ENCODE assay signal across 8 cellular contexts in the genomic region with DNA sequence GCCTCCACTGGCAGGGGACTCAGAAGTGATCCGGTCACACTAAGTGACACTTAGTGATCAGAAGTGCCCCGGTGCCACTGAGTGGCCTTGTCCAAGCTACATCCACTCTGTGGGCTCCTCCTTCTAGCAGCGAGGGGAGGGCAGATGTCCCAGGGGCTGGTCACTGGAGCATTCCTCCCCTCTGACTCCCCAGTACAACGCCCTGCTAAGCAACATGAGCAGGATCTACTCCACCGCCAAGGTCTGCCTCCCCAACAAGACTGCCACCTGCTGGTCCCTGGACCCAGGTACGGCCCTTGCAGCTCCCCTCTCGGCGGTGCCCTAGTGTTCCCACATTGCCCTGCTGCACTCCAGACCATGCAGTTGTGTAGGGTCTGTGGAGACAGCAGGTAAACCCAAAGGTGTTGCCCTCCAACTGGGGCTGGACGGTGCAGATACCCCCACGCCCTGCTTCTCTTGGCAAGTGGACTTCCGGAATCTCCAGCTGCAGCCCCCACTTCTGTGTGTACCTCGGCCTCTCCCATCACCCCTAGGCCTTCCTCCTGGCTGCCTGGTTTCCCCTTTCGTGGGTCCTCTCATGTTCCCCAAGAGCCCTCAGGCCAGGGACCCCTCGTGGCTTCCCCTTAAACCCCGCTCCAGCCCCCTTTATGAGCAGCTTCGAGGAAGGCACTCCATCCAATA. TPM values are rescaled to one million over a fixed set of nuclear protein-coding genes. Genes with fewer than 3 reads are reported as not detected.
A peak's percentile ranks its signal among the peaks of the same experiment; 100 is the strongest.
DNase-seq lines count a peak whose midpoint lies in the region; ATAC-seq and TF ChIP-seq lines count a peak whose summit lies in the region.

No MANE protein-coding gene starts in this region.

- peaks cover 5 to 51% (median 26%) of the 10 kb centered on the region in 5 donors for H3K27me3 Mint-ChIP-seq in naive thymus-derived CD8-positive, alpha-beta T cell

- H3K4me1 ChIP-seq in OCI-LY3 (ENCODE audit: low read length) (peaks cover 24% of the 10 kb centered on the region), esophagus muscularis mucosa (peaks cover 33 to 47% (median 42%) of the 10 kb centered on the region in 4 donors)

- peak overlapping the region in 9 of 10 donors; percentile 6 to 59 (median 39) for H3K4me3 Mint-ChIP-seq in naive thymus-derived CD8-positive, alpha-beta T cell
- H3K4me3 Mint-ChIP-seq in stimulated activated effector memory CD8-positive, alpha-beta T cell treated with anti-CD3 and anti-CD28 coated beads, Interleukin-12 subunit alpha, Interleukin-12 subunit beta, amount 100 ng/mL, for 72 hours, result peak overlapping the region; percentile 76

- H3K9me3 ChIP-seq in OCI-LY3 (ENCODE audit: insufficient read depth, low read length) (no peaks in the 10 kb centered on the region), esophagus muscularis mucosa (no peaks in the 10 kb centered on the region)

- H3K9me3 Mint-ChIP-seq in naive thymus-derived CD8-positive, alpha-beta T cell, result no peaks in the 10 kb centered on the region
- no peaks in the 10 kb centered on the region for H3K9me3 Mint-ChIP-seq in stimulated activated effector memory CD8-positive, alpha-beta T cell treated with anti-CD3 and anti-CD28 coated beads, Interleukin-12 subunit alpha, Interleukin-12 subunit beta, amount 100 ng/mL, for 72 hours

- H3K27me3 ChIP-seq in OCI-LY3 (ENCODE audit: low read depth, low read length) (peaks cover 22% of the 10 kb centered on the region), esophagus muscularis mucosa (peaks cover 0 to 72% (median 22%) of the 10 kb centered on the region in 4 donors)

- H3K4me3 ChIP-seq in AG04449 (ENCODE audit: low read depth, low read length) (peak overlapping the region; percentile 8; the same call in 1 of the 2 replicates), OCI-LY3 (ENCODE audit: low read length) (peak overlapping the region; percentile 11; the same call in 1 of the 2 replicates), esophagus muscularis mucosa (no peak overlapping the region)

- DNase-seq in AG04449 (ENCODE audit: low read depth, low spot score), result peak; percentile 65
- DNase-seq in HK-2 (ENCODE audit: unreplicated experiment), result peak; percentile 85
- peak; percentile 62 for DNase-seq in activated T-cell treated with anti-CD3 and anti-CD28 coated beads for 1 hour (ENCODE audit: low read depth)
- DNase-seq in esophagus muscularis mucosa (ENCODE audit: extremely low spot score), result no peak
- DNase-seq in naive thymus-derived CD8-positive, alpha-beta T cell, result peak; percentile 48 to 84 (median 66)
- peak; percentile 56 to 86 for DNase-seq in stimulated activated effector memory CD8-positive, alpha-beta T cell treated with anti-CD3 and anti-CD28 coated beads, Interleukin-12 subunit alpha, Interleukin-12 subunit beta, amount 100 ng/mL, for 72 hours (ENCODE audit: low spot score in 2 of 2)

- no peak for TF ChIP-seq POLR2A in esophagus muscularis mucosa (IDR thresholded peaks at IDR 0.05; ENCODE audit: low read depth)

- H3K27ac Mint-ChIP-seq in naive thymus-derived CD8-positive, alpha-beta T cell, result peak overlapping the region in 1 of 10 donors; percentile 20
- H3K27ac Mint-ChIP-seq in stimulated activated effector memory CD8-positive, alpha-beta T cell treated with anti-CD3 and anti-CD28 coated beads, Interleukin-12 subunit alpha, Interleukin-12 subunit beta, amount 100 ng/mL, for 72 hours, result no peak overlapping the region

- intact Hi-C loops in esophagus muscularis mucosa (cut with DNase I), result loop anchor here (5.0 kb wide), 1 partner anchor 42 kb away; no protein-coding TSS in a partner anchor

- H3K79me2 ChIP-seq in OCI-LY3 (ENCODE audit: low read length), result no peaks in the 10 kb centered on the region

- H3K4me1 Mint-ChIP-seq in naive thymus-derived CD8-positive, alpha-beta T cell, result peaks cover 10 to 18% (median 14%) of the 10 kb centered on the region in 4 donors
- peaks cover 25% of the 10 kb centered on the region for H3K4me1 Mint-ChIP-seq in stimulated activated effector memory CD8-positive, alpha-beta T cell treated with anti-CD3 and anti-CD28 coated beads, Interleukin-12 subunit alpha, Interleukin-12 subunit beta, amount 100 ng/mL, for 72 hours

- CTCF ChIA-PET in AG04449 (lab: Yijun Ruan, JAX), result interaction anchor here (0.8 to 7.8 kb wide), 30 partner anchors 9 to 397 kb away, joined by 3 to 251 read pairs (median 5); no protein-coding TSS in a partner anchor

- POLR2A ChIA-PET in AG04449 (lab: Yijun Ruan, JAX), result interaction anchor here (0.8 to 1.0 kb wide), 3 partner anchors 18 to 53 kb away, joined by 3 read pairs; no protein-coding TSS in a partner anchor
- POLR2A ChIA-PET in naive thymus-derived CD8-positive, alpha-beta T cell (lab: Charles Lee), result interaction anchor here (0.5 to 1.6 kb wide), 6 partner anchors 33 to 352 kb away, joined by 3 to 12 read pairs (median 3); partner anchors contain the start of gene CYB561

- no peaks in the 10 kb centered on the region for H3K36me3 ChIP-seq in OCI-LY3 (replicated peaks; ENCODE audit: low read depth, low read length)
- H3K36me3 ChIP-seq in esophagus muscularis mucosa, result peaks cover 0 to 5% (median 0%) of the 10 kb centered on the region in 4 donors

- no peak overlapping the region for H3K9ac ChIP-seq in OCI-LY3 (ENCODE audit: low read length)

- H3K36me3 Mint-ChIP-seq in naive thymus-derived CD8-positive, alpha-beta T cell, result no peaks in the 10 kb centered on the region
- no peaks in the 10 kb centered on the region for H3K36me3 Mint-ChIP-seq in stimulated activated effector memory CD8-positive, alpha-beta T cell treated with anti-CD3 and anti-CD28 coated beads, Interleukin-12 subunit alpha, Interleukin-12 subunit beta, amount 100 ng/mL, for 72 hours

- TF ChIP-seq CTCF in AG04449 (IDR thresholded peaks at IDR 0.05; ENCODE audit: insufficient read depth, low read length, missing control alignments) (peak; percentile 99), OCI-LY3 (IDR thresholded peaks at IDR 0.05; ENCODE audit: low read depth, low read length) (peak; percentile 87), esophagus muscularis mucosa (IDR thresholded peaks at IDR 0.05) (peak; percentile 53 to 66 (median 53))

- peak; percentile 63 for ATAC-seq in GM18519 (IDR thresholded peaks at IDR 0.05; ENCODE audit: low FRiP score, unreplicated experiment)
- ATAC-seq in naive thymus-derived CD8-positive, alpha-beta T cell, result peak; percentile 75 to 85
- peak; percentile 87 for ATAC-seq in stimulated activated effector memory CD8-positive, alpha-beta T cell treated with anti-CD3 and anti-CD28 coated beads, Interleukin-12 subunit alpha, Interleukin-12 subunit beta, amount 100 ng/mL, for 72 hours

- H3K4me2 ChIP-seq in OCI-LY3 (ENCODE audit: low read length), result peak overlapping the region; percentile 49

- H4K20me1 ChIP-seq in OCI-LY3 (ENCODE audit: insufficient read depth, low read length), result no peaks in the 10 kb centered on the region

- H3K27ac ChIP-seq in OCI-LY3 (ENCODE audit: low read length), result no peak overlapping the region
- no peak overlapping the region for H3K27ac ChIP-seq in esophagus muscularis mucosa (replicated peaks in 1 of 4)

- no peak for TF ChIP-seq EP300 in esophagus muscularis mucosa (IDR thresholded peaks at IDR 0.05)

- H2AFZ ChIP-seq in OCI-LY3 (ENCODE audit: low read depth, low read length), result no peak overlapping the region

- WGBS in esophagus muscularis mucosa, result 75% methylated on average over 10 of the region's 16 CpGs

RNA-seq across cellular contexts. Expression of gene ACE, which starts 2.1 kb away (rescaled TPM):
- 1 to 10 TPM; 2.5 to 9.6 (median 4.9) TPM for total RNA-seq in esophagus muscularis mucosa
- total RNA-seq in naive thymus-derived CD8-positive, alpha-beta T cell, result 1 to 10 TPM; 1.2 to 1.9 TPM
- polyA plus RNA-seq in naive thymus-derived CD8-positive, alpha-beta T cell, result under 1 TPM in 1 of 3 donors, not detected in 2; 0.15 TPM

RNA-seq across cellular contexts. Expression of gene CYB561, which starts 32.8 kb away (rescaled TPM):
- total RNA-seq in esophagus muscularis mucosa, result 10 to 100 TPM in 3 of 4 donors, 1 to 10 TPM in 1; 8.8 to 17.0 (median 13.2) TPM
- 1 to 10 TPM; 6.0 to 6.3 TPM for total RNA-seq in naive thymus-derived CD8-positive, alpha-beta T cell
- polyA plus RNA-seq in naive thymus-derived CD8-positive, alpha-beta T cell, result 10 to 100 TPM in 1 of 3 donors, 1 to 10 TPM in 2; 1.2 to 10.3 (median 3.0) TPM

RNA-seq across cellular contexts. Expression of gene KCNH6, which starts 44.2 kb away (rescaled TPM):
- total RNA-seq in esophagus muscularis mucosa, result not detected
- total RNA-seq in naive thymus-derived CD8-positive, alpha-beta T cell, result not detected
- not detected for polyA plus RNA-seq in naive thymus-derived CD8-positive, alpha-beta T cell

Comparison
In these comparisons a context has a peak if more than half of its experiments do, and no peak if none do; other contexts are left out.
1. H3K4me3 ChIP-seq: peak in AG04449 (single experiment) and OCI-LY3 (single experiment); none in esophagus muscularis mucosa (0 of 4).
2. Peak in every context shown above with its lines, with median percentiles within 50 percentile points of each other: CTCF ChIP-seq and ATAC-seq.